Comparison of ENCODE assay signal across 6 cellular contexts in genomic region chr5:155759252-155759651, GRCh38.
"Had no signal": no experiment of that assay in that cellular context is flagged by ENCODE, and none has a peak within 500 bp of the region (broad histone marks: within the 10 kb centered on the region; RNA-seq: fewer than 3 reads in every experiment).

No MANE protein-coding gene starts in this region.

- DNase-seq: Karpas-422, KBM-7, KG1 had no signal

- H3K27ac ChIP-seq: HL-60, KMS-11 had no signal

- FAIRE-seq: HTR-8/SVneo had no signal

- H3K9ac ChIP-seq: KMS-11 had no signal

- H3K4me2 ChIP-seq: KMS-11 had no signal
